15 cellular contexts compared by ENCODE assay signal in genomic region chr21:15422761-15423160, GRCh38.
DNase-seq lines count a peak whose midpoint lies in the region; ATAC-seq and TF ChIP-seq lines count a peak whose summit lies in the region.
"Had no signal": no experiment of that assay in that cellular context is flagged by ENCODE, and none has a peak within 500 bp of the region (broad histone marks: within the 10 kb centered on the region; RNA-seq: fewer than 3 reads in every experiment).

No MANE protein-coding gene starts in this region.

- H3K27ac ChIP-seq in brain microvascular endothelial cell, result peak overlapping the region; percentile 69
- no peak overlapping the region for H3K27ac ChIP-seq in CD8-positive, alpha-beta T cell (ENCODE audit: low read depth, low read length)
- H3K27ac ChIP-seq: psoas muscle, upper lobe of left lung had no signal

- DNase-seq in EL (peak; percentile 45), HS-27A (ENCODE audit: low read depth) (peak; percentile 29), brain microvascular endothelial cell (peak; percentile 70), nephron progenitor cell (no peak), sciatic nerve (ENCODE audit: low spot score) (no peak)
- DNase-seq in CD8-positive, alpha-beta T cell, result no peak
- no peak for DNase-seq in naive thymus-derived CD8-positive, alpha-beta T cell
- DNase-seq: activated CD8-positive, alpha-beta memory T cell treated with anti-CD3 and anti-CD28 coated beads for 24 hours; CD8-positive, alpha-beta memory T cell; central memory CD4-positive, alpha-beta T cell; NCI-H1105; psoas muscle; upper lobe of left lung had no signal

- no peaks in the 10 kb centered on the region for H3K9me3 ChIP-seq in CD8-positive, alpha-beta T cell (ENCODE audit: low read length)
- H3K9me3 ChIP-seq: psoas muscle, upper lobe of left lung had no signal

- H3K27ac Mint-ChIP-seq in nephron progenitor cell, result peak overlapping the region; percentile 29
- H3K27ac Mint-ChIP-seq in CD8-positive, alpha-beta T cell, result no peak overlapping the region
- peak overlapping the region in 1 of 10 donors; percentile 31 for H3K27ac Mint-ChIP-seq in naive thymus-derived CD8-positive, alpha-beta T cell
- H3K27ac Mint-ChIP-seq: CD8-positive, alpha-beta memory T cell had no signal

- no peaks in the 10 kb centered on the region for H3K27me3 ChIP-seq in brain microvascular endothelial cell (replicated peaks)
- H3K27me3 ChIP-seq in CD8-positive, alpha-beta T cell (ENCODE audit: insufficient read depth, low read length), result no peaks in the 10 kb centered on the region
- H3K27me3 ChIP-seq: upper lobe of left lung had no signal

- in situ Hi-C loops in brain microvascular endothelial cell (cut with HindIII; ENCODE audit: low pct_ligation_motif_present, low sequenced_read_pairs), result no loop called here

- H3K36me3 Mint-ChIP-seq in nephron progenitor cell (ENCODE audit: low read depth), result peaks cover 10% of the 10 kb centered on the region
- no peaks in the 10 kb centered on the region for H3K36me3 Mint-ChIP-seq in CD8-positive, alpha-beta T cell
- H3K36me3 Mint-ChIP-seq in naive thymus-derived CD8-positive, alpha-beta T cell, result no peaks in the 10 kb centered on the region
- H3K36me3 Mint-ChIP-seq: CD8-positive, alpha-beta memory T cell had no signal

- peaks cover 5% of the 10 kb centered on the region for H3K9me3 Mint-ChIP-seq in nephron progenitor cell
- no peaks in the 10 kb centered on the region for H3K9me3 Mint-ChIP-seq in CD8-positive, alpha-beta T cell
- H3K9me3 Mint-ChIP-seq in naive thymus-derived CD8-positive, alpha-beta T cell, result no peaks in the 10 kb centered on the region
- H3K9me3 Mint-ChIP-seq: CD8-positive, alpha-beta memory T cell had no signal

- no peaks in the 10 kb centered on the region for H3K36me3 ChIP-seq in brain microvascular endothelial cell (replicated peaks)
- no peaks in the 10 kb centered on the region for H3K36me3 ChIP-seq in CD8-positive, alpha-beta T cell (ENCODE audit: insufficient read depth, low read length)
- H3K36me3 ChIP-seq: upper lobe of left lung had no signal

- no peak overlapping the region for H3K4me3 Mint-ChIP-seq in nephron progenitor cell
- no peak overlapping the region for H3K4me3 Mint-ChIP-seq in CD8-positive, alpha-beta T cell
- H3K4me3 Mint-ChIP-seq in naive thymus-derived CD8-positive, alpha-beta T cell, result no peak overlapping the region
- H3K4me3 Mint-ChIP-seq: CD8-positive, alpha-beta memory T cell had no signal

- CTCF ChIA-PET in CD8-positive, alpha-beta T cell (lab: Charles Lee), result no interaction called here

- H3K27me3 Mint-ChIP-seq in nephron progenitor cell (ENCODE audit: low read depth, poor library complexity), result peaks cover 3% of the 10 kb centered on the region
- no peaks in the 10 kb centered on the region for H3K27me3 Mint-ChIP-seq in CD8-positive, alpha-beta T cell (ENCODE audit: low read depth)
- H3K27me3 Mint-ChIP-seq in naive thymus-derived CD8-positive, alpha-beta T cell, result peaks cover 0 to 3% (median 0%) of the 10 kb centered on the region in 5 donors

- POLR2A ChIA-PET in CD8-positive, alpha-beta T cell (lab: Charles Lee), result interaction anchor here (0.6 kb wide), 1 partner anchor 9 kb away, joined by 3 read pairs; no protein-coding TSS in a partner anchor
- POLR2A ChIA-PET in naive thymus-derived CD8-positive, alpha-beta T cell (lab: Charles Lee), result no interaction called here

- TF ChIP-seq CTCF in brain microvascular endothelial cell (IDR thresholded peaks at IDR 0.05; ENCODE audit: low read depth, low read length, missing control alignments), result no peak
- TF ChIP-seq CTCF in nephron progenitor cell (IDR thresholded peaks at IDR 0.05), result no peak
- no peak for TF ChIP-seq CTCF in CD8-positive, alpha-beta T cell (IDR thresholded peaks at IDR 0.05)

- no peaks in the 10 kb centered on the region for H3K4me1 ChIP-seq in CD8-positive, alpha-beta T cell (ENCODE audit: insufficient read depth, low read length)
- H3K4me1 ChIP-seq: psoas muscle, upper lobe of left lung had no signal

- intact Hi-C loops in sciatic nerve (cut with DNase I), result no loop called here
- intact Hi-C loops in CD8-positive, alpha-beta T cell (cut with DNase I, micrococcal nuclease), result no loop called here

- no peak overlapping the region for H3K4me3 ChIP-seq in brain microvascular endothelial cell (ENCODE audit: low read depth, low read length)
- H3K4me3 ChIP-seq in CD8-positive, alpha-beta T cell (ENCODE audit: low read depth, low read length), result no peak overlapping the region
- H3K4me3 ChIP-seq: psoas muscle, upper lobe of left lung had no signal

- H3K4me1 Mint-ChIP-seq in nephron progenitor cell, result peaks cover 41% of the 10 kb centered on the region
- peaks cover 12% of the 10 kb centered on the region for H3K4me1 Mint-ChIP-seq in CD8-positive, alpha-beta T cell (ENCODE audit: low read depth)
- peaks cover 7 to 12% (median 9%) of the 10 kb centered on the region in 4 donors for H3K4me1 Mint-ChIP-seq in naive thymus-derived CD8-positive, alpha-beta T cell
- H3K4me1 Mint-ChIP-seq: CD8-positive, alpha-beta memory T cell had no signal

- ATAC-seq in sciatic nerve, result no peak
- no peak for ATAC-seq in CD8-positive, alpha-beta T cell
- ATAC-seq in naive thymus-derived CD8-positive, alpha-beta T cell, result no peak
- no peak for ATAC-seq in GM18511 (IDR thresholded peaks at IDR 0.05; ENCODE audit: unreplicated experiment)
- ATAC-seq: psoas muscle, SK-N-SH treated with all-trans-retinoic acid at 6 μM for 48 hours had no signal

Comparison
In these comparisons a context has a peak if more than half of its experiments do, and no peak if none do; other contexts are left out.
1. DNase-seq: peak in EL (single experiment), HS-27A (single experiment) and brain microvascular endothelial cell (single experiment); none in nephron progenitor cell (single experiment), sciatic nerve (single experiment), CD8-positive, alpha-beta T cell (0 of 7) and naive thymus-derived CD8-positive, alpha-beta T cell (0 of 10).